In genomic region chr11:115377882-115378296, GRCh38 we compare ENCODE assay signal across 27 cellular contexts.
DNase-seq lines count a peak whose midpoint lies in the region; ATAC-seq, FAIRE-seq and TF ChIP-seq lines count a peak whose summit lies in the region.
"Had no signal": no experiment of that assay in that cellular context is flagged by ENCODE, and none has a peak within 500 bp of the region (broad histone marks: within the 10 kb centered on the region; RNA-seq: fewer than 3 reads in every experiment).

No MANE protein-coding gene starts in this region.

- POLR2A ChIA-PET in HepG2 (lab: Yijun Ruan, JAX), result no interaction called here

- H3K27ac ChIP-seq in HepG2 (ENCODE audit: extremely low read length, insufficient read depth, low read length) (no peak overlapping the region), smooth muscle cell (ENCODE audit: low read depth) (no peak overlapping the region)
- H3K27ac ChIP-seq: brain microvascular endothelial cell, ovary, Peyer's patch, SJCRH30, transverse colon, WERI-Rb-1 had no signal

- TF ChIP-seq EP300 in HepG2 (IDR thresholded peaks at IDR 0.05; ENCODE audit: low read depth in 2 of 2, low read length in 2 of 2) (peak in 1 of 2 experiments; percentile 82; a peak in 3 of 4 replicates), HepG2 (CRISPR knock-in tag; IDR thresholded peaks at IDR 0.05; ENCODE audit: borderline replicate concordance) (no peak; the same call in 1 of the 2 replicates)

- in situ Hi-C loops in HepG2 (cut with HindIII; ENCODE audit: extremely low pct_ligation_motif_present, low pct_unique_long_range_greater_than_20kb), result no loop called here

- no peak overlapping the region for H3K4me3 ChIP-seq in HepG2 (replicated peaks in 1 of 3; ENCODE audit: insufficient read depth in 1 of 3, low read depth in 2 of 3, low read length in 3 of 3)
- no peak overlapping the region for H3K4me3 ChIP-seq in smooth muscle cell
- H3K4me3 ChIP-seq: GM23338, lung, ovary, Peyer's patch, SJCRH30, transverse colon had no signal

- no peak overlapping the region for H3K9ac ChIP-seq in HepG2 (ENCODE audit: insufficient read depth, low read depth, low read length)
- H3K9ac ChIP-seq in smooth muscle cell (ENCODE audit: low read depth), result no peak overlapping the region

- H3K4me2 ChIP-seq in HepG2 (ENCODE audit: low read depth, low read length) (peak overlapping the region; percentile 13), smooth muscle cell (no peak overlapping the region)
- H3K4me2 ChIP-seq: GM23338 had no signal

- TF ChIP-seq CTCF in HepG2 (CRISPR knock-in tag; IDR thresholded peaks at IDR 0.05), result no peak
- no peak for TF ChIP-seq CTCF in smooth muscle cell (IDR thresholded peaks at IDR 0.05; ENCODE audit: borderline replicate concordance, insufficient read depth, poor library complexity, severe bottlenecking)

- H2AFZ ChIP-seq in HepG2 (ENCODE audit: low read length) (no peak overlapping the region), smooth muscle cell (ENCODE audit: low read depth) (no peak overlapping the region)
- H2AFZ ChIP-seq: GM23338 had no signal

- H3K36me3 ChIP-seq in HepG2 (replicated peaks in 1 of 2; ENCODE audit: control insufficient read depth in 1 of 2, insufficient read depth in 2 of 2, low read length in 2 of 2) (no peaks in the 10 kb centered on the region), smooth muscle cell (ENCODE audit: low read depth) (no peaks in the 10 kb centered on the region)
- H3K36me3 ChIP-seq: brain microvascular endothelial cell, ovary, Peyer's patch, SJCRH30, transverse colon, WERI-Rb-1 had no signal

- intact Hi-C loops in HepG2 (cut with micrococcal nuclease; ENCODE audit: unreplicated experiment), result loop anchor here (2.0 to 5.0 kb wide), 2 partner anchors 31 to 124 kb away; partner anchors contain the start of gene CADM1

- DNase-seq in GM12892 (ENCODE audit: insufficient read length) (no peak), MV-4-11 (lab: John Stamatoyannopoulos, UW) (peak; percentile 60), amniotic epithelial cell (ENCODE audit: low read depth) (peak; percentile 52), HepG2 (ENCODE audit: low spot score) (peak; percentile 91), AG08395 (ENCODE audit: low spot score) (no peak), smooth muscle cell (lab: John Stamatoyannopoulos, UW; ENCODE audit: unreplicated experiment) (no peak)
- DNase-seq: activated CD4-positive, alpha-beta T cell treated with anti-CD3 and anti-CD28 coated beads, Interleukin-2, amount 10 ng/mL, durations not matched to agents 24 days and 14 days; activated T-cell treated with anti-CD3 and anti-CD28 coated beads, Interleukin-2, amount 50 U/mL, for 48 hours; brain microvascular endothelial cell; effector CD8-positive, alpha-beta T cell; head of caudate nucleus; kidney; NCI-H1436 treated with DMSO at 0.1 percent for 48 hours; NCI-H2107; NCI-H446; ovary; Peyer's patch; SJCRH30; stimulated activated CD4-positive, alpha-beta T cell treated with anti-CD3 and anti-CD28 coated beads, Interleukin-2, amount 100 ng/mL, for 24 hours; T1000; transverse colon; WERI-Rb-1 had no signal

- no TSS peak for BruUV-seq in HepG2 (replicated peaks; lab: Mats Ljungman, UMichigan)

- peaks cover 5% of the 10 kb centered on the region; the same call in 1 of the 2 replicates for H4K20me1 ChIP-seq in HepG2 (ENCODE audit: insufficient read depth, low read length)
- peaks cover 77% of the 10 kb centered on the region for H4K20me1 ChIP-seq in smooth muscle cell (ENCODE audit: low read depth)

- no peak for TF ChIP-seq POLR2A in GM12892 (IDR thresholded peaks at IDR 0.05; ENCODE audit: low read depth, low read length)
- no peak for TF ChIP-seq POLR2A in HepG2 (IDR thresholded peaks at IDR 0.05; ENCODE audit: insufficient read depth in 1 of 2, low read depth in 2 of 2, low read length in 2 of 2)

- CTCF ChIA-PET in HepG2 (lab: Yijun Ruan, JAX; ENCODE audit: low intra/inter-chr PET ratio, low total read pairs), result no interaction called here

- H3K79me2 ChIP-seq in HepG2 (ENCODE audit: insufficient read depth, low read length) (peaks cover 17% of the 10 kb centered on the region), smooth muscle cell (ENCODE audit: low read depth) (peaks cover 17% of the 10 kb centered on the region)

- no peak for TF ChIP-seq RAD21 in HepG2 (CRISPR knock-in tag; IDR thresholded peaks at IDR 0.05)

- H3F3A ChIP-seq in smooth muscle cell (ENCODE audit: low read depth), result no peaks in the 10 kb centered on the region

- H3K9me3 ChIP-seq in HepG2 (ENCODE audit: low read length) (no peaks in the 10 kb centered on the region), smooth muscle cell (replicated peaks; ENCODE audit: low read depth) (no peaks in the 10 kb centered on the region)
- H3K9me3 ChIP-seq: ovary, Peyer's patch, SJCRH30, transverse colon had no signal

- peak; percentile 54 for FAIRE-seq in GM12892 (lab: Jason Lieb, UNC)
- peak; percentile 75 for FAIRE-seq in HepG2 (lab: Jason Lieb, UNC)
- FAIRE-seq: colon, kidney had no signal

- H3K4me1 ChIP-seq in HepG2 (ENCODE audit: insufficient read depth, low read length) (peaks cover 44% of the 10 kb centered on the region), smooth muscle cell (ENCODE audit: low read depth) (peaks cover under 1% of the 10 kb centered on the region)
- H3K4me1 ChIP-seq: Peyer's patch, SJCRH30, transverse colon had no signal

- ATAC-seq in HepG2 (peak; percentile 98), GM21390 (IDR thresholded peaks at IDR 0.05; ENCODE audit: unreplicated experiment) (no peak), GM21515 (IDR thresholded peaks at IDR 0.05; ENCODE audit: unreplicated experiment) (no peak)
- ATAC-seq: GM23338 had no signal

- WGBS in HepG2 (ENCODE audit: low lambda C conversion rate), result 22% methylated on average over 4 of the region's 4 CpGs
- WGBS in smooth muscle cell (ENCODE audit: low lambda C conversion rate), result 88% methylated on average over 4 of the region's 4 CpGs

- H3K27me3 ChIP-seq in HepG2 (ENCODE audit: control insufficient read depth in 1 of 2, insufficient read depth in 2 of 2, low read length in 2 of 2), result no peaks in the 10 kb centered on the region
- H3K27me3 ChIP-seq in smooth muscle cell (ENCODE audit: low read depth), result no peaks in the 10 kb centered on the region
- H3K27me3 ChIP-seq: brain microvascular endothelial cell, ovary, Peyer's patch, SJCRH30, transverse colon had no signal

TF ChIP-seq in HepG2, 621 proteins besides CTCF, POLR2A, EP300 and RAD21 (continues in another document):
- TF ChIP-seq TARDBP (CRISPR knock-in tag; IDR thresholded peaks at IDR 0.05), result peak; percentile 51; the same call in 1 of the 2 replicates
- no peak for TF ChIP-seq NFKBIZ (CRISPR knock-in tag; IDR thresholded peaks at IDR 0.05)
- TF ChIP-seq ZMYM4 (CRISPR knock-in tag; IDR thresholded peaks at IDR 0.05), result peak; percentile 33; the same call in 1 of the 2 replicates
- peak; percentile 50; the same call in 1 of the 2 replicates for TF ChIP-seq MED1 (CRISPR knock-in tag; IDR thresholded peaks at IDR 0.05)
- TF ChIP-seq ZNF605 (CRISPR knock-in tag; IDR thresholded peaks at IDR 0.05), result no peak
- no peak for TF ChIP-seq STAT6 (CRISPR knock-in tag; IDR thresholded peaks at IDR 0.05; ENCODE audit: borderline replicate concordance)
- TF ChIP-seq CEBPZ (IDR thresholded peaks at IDR 0.05; ENCODE audit: low read length), result no peak
- TF ChIP-seq SAP130 (CRISPR knock-in tag; IDR thresholded peaks at IDR 0.05; ENCODE audit: low read depth), result peak; percentile 76
- TF ChIP-seq ZNF780A (CRISPR knock-in tag; IDR thresholded peaks at IDR 0.05), result no peak
- no peak for TF ChIP-seq DRAP1 (CRISPR knock-in tag; IDR thresholded peaks at IDR 0.05)

Comparison
In these comparisons a context has a peak if more than half of its experiments do, and no peak if none do; other contexts are left out.
1. DNase-seq: peak in MV-4-11 (single experiment), amniotic epithelial cell (single experiment) and HepG2 (single experiment); none in GM12892 (single experiment), AG08395 (single experiment) and smooth muscle cell (single experiment).